Comparison of ENCODE assay signal across 3 cellular contexts in the genomic region with DNA sequence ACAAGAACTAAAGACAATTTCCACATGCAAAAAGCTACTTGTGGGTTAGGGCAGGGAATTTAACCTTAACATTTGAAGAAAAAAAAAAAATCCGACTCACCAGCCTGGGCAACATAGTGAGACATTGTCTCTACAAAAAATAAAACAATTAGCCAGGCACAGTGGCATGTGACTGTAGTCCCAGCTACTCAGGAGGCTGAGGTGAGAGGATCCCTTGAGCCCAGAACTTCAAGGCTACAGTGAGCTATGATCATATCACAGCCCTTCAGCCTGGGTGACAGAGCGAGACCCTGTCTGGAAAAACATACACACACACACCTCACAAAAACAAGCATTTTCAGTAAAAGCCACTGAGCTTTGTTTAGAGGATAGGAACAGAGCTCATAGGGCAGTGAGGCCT.
TF ChIP-seq lines count a peak whose summit lies in the region.

No MANE protein-coding gene starts in this region.

TF ChIP-seq in A549, 52 proteins besides CTCF, POLR2A, EP300 and RAD21:
- no peak for TF ChIP-seq NR3C1 (IDR thresholded peaks at IDR 0.05)
- TF ChIP-seq SREBF2 (IDR thresholded peaks at IDR 0.05) = no peak
- no peak for TF ChIP-seq MAFK (IDR thresholded peaks at IDR 0.05; ENCODE audit: partially characterized antibody)
- TF ChIP-seq RARB (CRISPR knock-in tag; IDR thresholded peaks at IDR 0.05) = no peak
- TF ChIP-seq NFE2L2 (conservative IDR thresholded peaks at IDR 0.05; ENCODE audit: low read length) = no peak

TF ChIP-seq in HCT116, 20 proteins besides CTCF, POLR2A, EP300 and RAD21:
- TF ChIP-seq SRF (IDR thresholded peaks at IDR 0.05; ENCODE audit: low read depth) (no peak), YY1 (IDR thresholded peaks at IDR 0.05; ENCODE audit: extremely low read depth, insufficient replicate concordance, low read depth, low read length) (no peak), CEBPB (IDR thresholded peaks at IDR 0.05; ENCODE audit: low read depth) (no peak), ZNF274 (IDR thresholded peaks at IDR 0.05; ENCODE audit: low read depth, low read length) (no peak), ZFX (IDR thresholded peaks at IDR 0.05) (no peak), JUND (IDR thresholded peaks at IDR 0.05) (no peak), EGR1 (IDR thresholded peaks at IDR 0.05; ENCODE audit: low read depth) (no peak), SIN3A (IDR thresholded peaks at IDR 0.05; ENCODE audit: low read depth) (no peak), ELF1 (IDR thresholded peaks at IDR 0.05; ENCODE audit: borderline replicate concordance, low read depth) (no peak), EZH2phosphoT487 (IDR thresholded peaks at IDR 0.05; ENCODE audit: borderline replicate concordance) (no peak)
- TF ChIP-seq, protein P1, sequence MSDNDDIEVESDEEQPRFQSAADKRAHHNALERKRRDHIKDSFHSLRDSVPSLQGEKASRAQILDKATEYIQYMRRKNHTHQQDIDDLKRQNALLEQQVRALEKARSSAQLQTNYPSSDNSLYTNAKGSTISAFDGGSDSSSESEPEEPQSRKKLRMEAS (IDR thresholded peaks at IDR 0.05) = no peak
- TF ChIP-seq, protein P2, sequence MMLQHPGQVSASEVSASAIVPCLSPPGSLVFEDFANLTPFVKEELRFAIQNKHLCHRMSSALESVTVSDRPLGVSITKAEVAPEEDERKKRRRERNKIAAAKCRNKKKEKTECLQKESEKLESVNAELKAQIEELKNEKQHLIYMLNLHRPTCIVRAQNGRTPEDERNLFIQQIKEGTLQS (IDR thresholded peaks at IDR 0.05) = no peak

TF ChIP-seq in GM12878, 131 proteins besides CTCF, POLR2A, EP300 and RAD21:
- TF ChIP-seq KDM1A (IDR thresholded peaks at IDR 0.05; ENCODE audit: borderline replicate concordance) = no peak
- no peak for TF ChIP-seq FOS (IDR thresholded peaks at IDR 0.05; ENCODE audit: borderline replicate concordance, extremely low read depth, insufficient read length)
- no peak for TF ChIP-seq NRF1 (conservative IDR thresholded peaks at IDR 0.05; ENCODE audit: low read depth, low read length)
- no peak for TF ChIP-seq POU2F2 (IDR thresholded peaks at IDR 0.05; ENCODE audit: borderline replicate concordance, low read depth, low read length)
- no peak for TF ChIP-seq PML (IDR thresholded peaks at IDR 0.05; ENCODE audit: low read length)
- TF ChIP-seq MEF2A (IDR thresholded peaks at IDR 0.05; ENCODE audit: insufficient read depth, low read depth, low read length) = no peak
- TF ChIP-seq ASH2L (IDR thresholded peaks at IDR 0.05; ENCODE audit: borderline replicate concordance, low read depth) = no peak
- TF ChIP-seq BCL11A (IDR thresholded peaks at IDR 0.05; ENCODE audit: low read depth, low read length) = no peak
- no peak for TF ChIP-seq HDGF (IDR thresholded peaks at IDR 0.05)
- TF ChIP-seq MYC (IDR thresholded peaks at IDR 0.05; ENCODE audit: insufficient read depth, insufficient read length, insufficient replicate concordance, low read length, severe bottlenecking) = no peak
- TF ChIP-seq, protein P3, sequence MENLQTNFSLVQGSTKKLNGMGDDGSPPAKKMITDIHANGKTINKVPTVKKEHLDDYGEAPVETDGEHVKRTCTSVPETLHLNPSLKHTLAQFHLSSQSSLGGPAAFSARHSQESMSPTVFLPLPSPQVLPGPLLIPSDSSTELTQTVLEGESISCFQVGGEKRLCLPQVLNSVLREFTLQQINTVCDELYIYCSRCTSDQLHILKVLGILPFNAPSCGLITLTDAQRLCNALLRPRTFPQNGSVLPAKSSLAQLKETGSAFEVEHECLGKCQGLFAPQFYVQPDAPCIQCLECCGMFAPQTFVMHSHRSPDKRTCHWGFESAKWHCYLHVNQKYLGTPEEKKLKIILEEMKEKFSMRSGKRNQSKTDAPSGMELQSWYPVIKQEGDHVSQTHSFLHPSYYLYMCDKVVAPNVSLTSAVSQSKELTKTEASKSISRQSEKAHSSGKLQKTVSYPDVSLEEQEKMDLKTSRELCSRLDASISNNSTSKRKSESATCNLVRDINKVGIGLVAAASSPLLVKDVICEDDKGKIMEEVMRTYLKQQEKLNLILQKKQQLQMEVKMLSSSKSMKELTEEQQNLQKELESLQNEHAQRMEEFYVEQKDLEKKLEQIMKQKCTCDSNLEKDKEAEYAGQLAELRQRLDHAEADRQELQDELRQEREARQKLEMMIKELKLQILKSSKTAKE (IDR thresholded peaks at IDR 0.05; ENCODE audit: low read depth, poor library complexity, severe bottlenecking) = no peak
- no peak for TF ChIP-seq IKZF1 (conservative IDR thresholded peaks at IDR 0.05)
- TF ChIP-seq, protein P1 (IDR thresholded peaks at IDR 0.05; ENCODE audit: low read depth, low read length) = no peak
- no peak for TF ChIP-seq BMI1 (IDR thresholded peaks at IDR 0.05; ENCODE audit: borderline replicate concordance)
